In genomic region chr11:93530468-93530826, GRCh38 we compare ENCODE assay signal across 1 cellular context.
A peak's percentile ranks its signal among the peaks of the same experiment; 100 is the strongest.
TF ChIP-seq lines count a peak whose summit lies in the region.

No MANE protein-coding gene starts in this region.

TF ChIP-seq in HepG2, 621 proteins besides CTCF, POLR2A, EP300 and RAD21 (continued from another document):
- no peak for TF ChIP-seq THAP8 (CRISPR knock-in tag; IDR thresholded peaks at IDR 0.05; ENCODE audit: borderline replicate concordance)
- TF ChIP-seq CHCHD3 (CRISPR knock-in tag; IDR thresholded peaks at IDR 0.05) = no peak
- 0 out of 2 replicates have a peak, but pooled peaks have one; percentile 8 for TF ChIP-seq ZNF205 (CRISPR knock-in tag; IDR thresholded peaks at IDR 0.05)
- no peak for TF ChIP-seq STAT5B (CRISPR knock-in tag; IDR thresholded peaks at IDR 0.05)
- TF ChIP-seq ARID4A (CRISPR knock-in tag; IDR thresholded peaks at IDR 0.05; ENCODE audit: borderline replicate concordance) = 0 out of 2 replicates have a peak, but pooled peaks have one; percentile 0
- no peak for TF ChIP-seq FOXC1 (CRISPR knock-in tag; IDR thresholded peaks at IDR 0.05; ENCODE audit: borderline replicate concordance)
- TF ChIP-seq GATAD1 (CRISPR knock-in tag; IDR thresholded peaks at IDR 0.05) = 0 out of 2 replicates have a peak, but pooled peaks have one; percentile 5
- no peak for TF ChIP-seq CAMTA2 (CRISPR knock-in tag; IDR thresholded peaks at IDR 0.05; ENCODE audit: borderline replicate concordance)
- TF ChIP-seq ZNF780A (CRISPR knock-in tag; IDR thresholded peaks at IDR 0.05) = no peak
- TF ChIP-seq TEAD3 (CRISPR knock-in tag; optimal IDR thresholded peaks at IDR 0.05; ENCODE audit: borderline replicate concordance) = no peak
- no peak for TF ChIP-seq FOXP1 (IDR thresholded peaks at IDR 0.05)
- 0 out of 2 replicates have a peak, but pooled peaks have one; percentile 1 for TF ChIP-seq FOXP1 (CRISPR knock-in tag; IDR thresholded peaks at IDR 0.05)
- TF ChIP-seq ZNF652 (CRISPR knock-in tag; IDR thresholded peaks at IDR 0.05; ENCODE audit: borderline replicate concordance, low read depth) = no peak
- no peak for TF ChIP-seq ZNF501 (CRISPR knock-in tag; IDR thresholded peaks at IDR 0.05)
- TF ChIP-seq CENPT (CRISPR knock-in tag; IDR thresholded peaks at IDR 0.05; ENCODE audit: low read depth) = 0 out of 2 replicates have a peak, but pooled peaks have one; percentile 13
- peak; percentile 58; the same call in 1 of the 2 replicates for TF ChIP-seq ZNF318 (CRISPR knock-in tag; IDR thresholded peaks at IDR 0.05)
- no peak for TF ChIP-seq HMGA1 (CRISPR knock-in tag; conservative IDR thresholded peaks at IDR 0.05)
- no peak for TF ChIP-seq ZNF562 (CRISPR knock-in tag; IDR thresholded peaks at IDR 0.05; ENCODE audit: borderline replicate concordance)
- TF ChIP-seq ZNF343 (CRISPR knock-in tag; IDR thresholded peaks at IDR 0.05) = peak; percentile 79; the same call in 1 of the 2 replicates
- no peak for TF ChIP-seq ZNF558 (CRISPR knock-in tag; IDR thresholded peaks at IDR 0.05; ENCODE audit: borderline replicate concordance)
- TF ChIP-seq ZNF263 (CRISPR knock-in tag; IDR thresholded peaks at IDR 0.05) = peak; percentile 49; the same call in 1 of the 2 replicates
- 0 out of 2 replicates have a peak, but pooled peaks have one; percentile 29 for TF ChIP-seq ZNF362 (CRISPR knock-in tag; IDR thresholded peaks at IDR 0.05; ENCODE audit: borderline replicate concordance)
- 0 out of 2 replicates have a peak, but pooled peaks have one; percentile 1 for TF ChIP-seq TARDBP (CRISPR knock-in tag; IDR thresholded peaks at IDR 0.05)
- 0 out of 2 replicates have a peak, but pooled peaks have one; percentile 65 for TF ChIP-seq ZNF383 (CRISPR knock-in tag; IDR thresholded peaks at IDR 0.05; ENCODE audit: borderline replicate concordance)
- TF ChIP-seq ZNF292 (CRISPR knock-in tag; IDR thresholded peaks at IDR 0.05; ENCODE audit: borderline replicate concordance, low read depth) = 0 out of 2 replicates have a peak, but pooled peaks have one; percentile 16
- no peak for TF ChIP-seq MTA1 (CRISPR knock-in tag; IDR thresholded peaks at IDR 0.05; ENCODE audit: borderline replicate concordance)
- 0 out of 2 replicates have a peak, but pooled peaks have one; percentile 43 for TF ChIP-seq ZSCAN29 (CRISPR knock-in tag; conservative IDR thresholded peaks at IDR 0.05)
- TF ChIP-seq PPARG (CRISPR knock-in tag; conservative IDR thresholded peaks at IDR 0.05) = peak; percentile 74
- no peak for TF ChIP-seq TP53 (CRISPR knock-in tag; conservative IDR thresholded peaks at IDR 0.05)
- no peak for TF ChIP-seq HDAC2 (CRISPR knock-in tag; IDR thresholded peaks at IDR 0.05)
- 0 out of 2 replicates have a peak, but pooled peaks have one; percentile 42 for TF ChIP-seq ZSCAN25 (CRISPR knock-in tag; IDR thresholded peaks at IDR 0.05)
- TF ChIP-seq MAZ (IDR thresholded peaks at IDR 0.05; ENCODE audit: borderline replicate concordance, low read depth, low read length) = no peak
- no peak for TF ChIP-seq MAZ (CRISPR knock-in tag; IDR thresholded peaks at IDR 0.05; ENCODE audit: low read depth)
- peak; percentile 31 for TF ChIP-seq PAXIP1 (CRISPR knock-in tag; conservative IDR thresholded peaks at IDR 0.05)
- TF ChIP-seq ZMYM2 (CRISPR knock-in tag; IDR thresholded peaks at IDR 0.05) = no peak
- no peak for TF ChIP-seq ZSCAN12 (CRISPR knock-in tag; IDR thresholded peaks at IDR 0.05)
- TF ChIP-seq JUN (CRISPR knock-in tag; IDR thresholded peaks at IDR 0.05) = no peak
- TF ChIP-seq DMAP1 (CRISPR knock-in tag; IDR thresholded peaks at IDR 0.05) = peak; percentile 16; the same call in 1 of the 2 replicates
- TF ChIP-seq ZFX (CRISPR knock-in tag; IDR thresholded peaks at IDR 0.05; ENCODE audit: low read depth) = no peak
